ENCODE assay signal across 21 cellular contexts in the genomic region with DNA sequence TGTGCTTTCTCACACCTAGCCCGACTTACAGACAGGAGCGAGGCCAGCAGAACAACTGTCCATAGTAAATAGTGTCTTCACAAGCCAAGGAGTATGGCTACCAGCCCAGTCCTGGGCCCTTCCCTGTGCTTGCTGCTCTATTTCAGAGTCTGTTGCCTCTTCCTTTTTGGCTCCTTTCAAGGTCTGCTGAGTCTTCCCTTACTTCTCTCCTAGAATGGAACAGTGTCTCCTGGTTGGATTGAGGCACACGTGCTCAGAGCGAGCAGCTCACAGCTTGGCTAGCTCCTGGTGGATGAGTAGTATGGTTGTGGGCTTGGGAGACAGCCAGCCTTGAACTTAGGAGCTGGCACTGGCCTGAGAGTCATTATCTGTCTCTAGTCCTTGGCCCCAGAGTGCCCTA.
"Had no signal": no experiment of that assay in that cellular context is flagged by ENCODE, and none has a peak within 500 bp of the region (broad histone marks: within the 10 kb centered on the region; RNA-seq: fewer than 3 reads in every experiment).

No MANE protein-coding gene starts in this region.

- H3K27me3 ChIP-seq: ascending aorta, body of pancreas had no signal

- H3K9me3 ChIP-seq: ascending aorta, body of pancreas had no signal

- DNase-seq: activated B cell treated with CpG ODN at 0.5 μM for 24 hours; activated CD4-positive, alpha-beta T cell treated with anti-CD3 and anti-CD28 coated beads for 1 hour; activated CD4-positive, alpha-beta T cell treated with anti-CD3 and anti-CD28 coated beads, Interleukin-2, amount 10 ng/mL, durations not matched to agents 24 days and 14 days; activated CD4-positive, alpha-beta T cell treated with anti-CD3 and anti-CD28 coated beads, Interleukin-2, amount 50 U/mL, for 48 hours; activated CD8-positive, alpha-beta memory T cell treated with anti-CD3 and anti-CD28 coated beads, Interleukin-2, amount 10 ng/mL, durations not matched to agents 7 days and 5 days; activated effector memory CD4-positive, alpha-beta T cell treated with Interleukin-2 at 50 U/mL for 16 hours; activated naive CD4-positive, alpha-beta T cell; activated naive CD8-positive, alpha-beta T cell treated with anti-CD3 and anti-CD28 coated beads, Interleukin-2, amount 50 U/mL, for 24 hours; activated T-cell treated with anti-CD3 and anti-CD28 coated beads, Interleukin-2, amount 50 U/mL, for 24 hours; amniotic stem cell; body of pancreas; NCI-H1048; NCI-H146; NCI-H187 treated with DMSO at 0.1 percent for 48 hours; NCI-H2081 treated with DMSO at 0.1 percent for 48 hours; NCI-H446; NCI-H524; PC-3; SHP77 treated with DMSO at 0.1 percent for 48 hours; T-helper 9 cell had no signal

- H3K4me1 ChIP-seq: ascending aorta, body of pancreas had no signal

- H3K27ac ChIP-seq: ascending aorta, body of pancreas had no signal

- H3K4me3 ChIP-seq: ascending aorta, body of pancreas had no signal

- H3K36me3 ChIP-seq: ascending aorta had no signal

- ATAC-seq: activated CD8-positive, alpha-beta memory T cell treated with anti-CD3 and anti-CD28 coated beads, Interleukin-2, amount 10 ng/mL, durations not matched to agents 7 days and 5 days; activated naive CD8-positive, alpha-beta T cell treated with anti-CD3 and anti-CD28 coated beads, Interleukin-2, amount 50 U/mL, for 24 hours; body of pancreas; PC-3 had no signal
